ENCODE assay signal across 8 cellular contexts in genomic region chrX:71095555-71095970, GRCh38. TPM values are rescaled to one million over a fixed set of nuclear protein-coding genes. Genes with fewer than 3 reads are reported as not detected.
DNase-seq lines count a peak whose midpoint lies in the region; ATAC-seq and TF ChIP-seq lines count a peak whose summit lies in the region.

TSS of gene FOXO4 (plus strand) at chrX:71095851. CDS start at chrX:71096529, 678 bp downstream.

- H3K4me1 ChIP-seq in adrenal gland (replicated peaks in 1 of 2) (peaks cover 0 to 10% of the 10 kb centered on the region in 2 donors), prostate gland (replicated peaks) (no peaks in the 10 kb centered on the region)

- peak; percentile 90 for DNase-seq in GM12865 (ENCODE audit: low read depth)
- peak; percentile 47 for DNase-seq in NCI-H1436 treated with DMSO at 0.1 percent for 48 hours (lab: John Stamatoyannopoulos, UW)
- DNase-seq in T-cell, result peak; percentile 70 to 93 (median 87)
- DNase-seq in adrenal gland, result peak; percentile 90 to 95 (median 93)
- peak; percentile 93 for DNase-seq in left cardiac atrium
- DNase-seq in prostate gland (ENCODE audit: low spot score), result peak; percentile 90
- peak; percentile 90 for DNase-seq in ureter (ENCODE audit: low spot score)

- no peaks in the 10 kb centered on the region for H3K36me3 ChIP-seq in adrenal gland (replicated peaks in 1 of 2)
- no peaks in the 10 kb centered on the region for H3K36me3 ChIP-seq in prostate gland

- H3K27ac ChIP-seq in adrenal gland (peak within 1 kb of the TSS in 3 of 5 donors; percentile 21 to 75 (median 38)), prostate gland (peak within 1 kb of the TSS; percentile 75)

- no peaks in the 10 kb centered on the region for H3K36me3 Mint-ChIP-seq in T-cell

- H3K27me3 ChIP-seq in adrenal gland (no peaks in the 10 kb centered on the region), prostate gland (replicated peaks; ENCODE audit: insufficient read depth) (no peaks in the 10 kb centered on the region)

- H3K9me3 ChIP-seq in adrenal gland (replicated peaks in 1 of 3) (no peaks in the 10 kb centered on the region), prostate gland (no peaks in the 10 kb centered on the region)

- H3K27me3 Mint-ChIP-seq in T-cell, result peaks cover 0 to 4% of the 10 kb centered on the region in 2 donors

- H3K27ac Mint-ChIP-seq in T-cell, result peak within 1 kb of the TSS; percentile 89 to 95

- no peaks in the 10 kb centered on the region for H3K9me3 Mint-ChIP-seq in T-cell

- POLR2A ChIA-PET in T-cell (lab: Charles Lee), result interaction anchor here in 1 of 2 donors (1.1 kb wide), 1 partner anchor 16 kb away, joined by 6 read pairs; the partner anchor contains the start of gene IL2RG

- ATAC-seq in HG02798 (IDR thresholded peaks at IDR 0.05; ENCODE audit: poor library complexity, unreplicated experiment) (peak; percentile 94), T-cell (replicated peaks in 1 of 4) (peak; percentile 85 to 88 (median 87)), left cardiac atrium (peak; percentile 96 to 97)

- H3K4me3 Mint-ChIP-seq in T-cell, result peak within 1 kb of the TSS; percentile 91 to 94 (median 92)

- H3K4me3 ChIP-seq in GM12865 (ENCODE audit: low read depth, low read length) (peak within 1 kb of the TSS; percentile 81), adrenal gland (peak within 1 kb of the TSS in 3 of 4 donors; percentile 37 to 57 (median 48)), prostate gland (peak within 1 kb of the TSS; percentile 43 to 47)

- CTCF ChIA-PET in T-cell (lab: Charles Lee), result interaction anchor here (0.9 to 1.3 kb wide), 4 partner anchors 22 to 86 kb away, joined by 3 to 9 read pairs (median 4); partner anchors contain the start of gene MED12 (in 1 of the 2)

- WGBS in adrenal gland, 4 donors, result 0 to 21% (median 4%) methylated on average over 6 to 28 of the region's 28 CpGs
- under 1% methylated on average over 28 of the region's 28 CpGs for WGBS in prostate gland

- H3K4me1 Mint-ChIP-seq in T-cell, result peaks cover 37 to 43% (median 40%) of the 10 kb centered on the region in 3 donors

- intact Hi-C loops in adrenal gland (cut with DNase I) (no loop called here), left cardiac atrium (cut with DNase I) (loop anchor here in 1 of 2 donors (5.0 kb wide), 1 partner anchor 82 kb away; no protein-coding TSS in a partner anchor), prostate gland (cut with DNase I) (loop anchor here (5.0 kb wide), 1 partner anchor 87 kb away; no protein-coding TSS in a partner anchor)

- TF ChIP-seq CTCF in GM12865 (IDR thresholded peaks at IDR 0.05; ENCODE audit: insufficient read depth, low read depth, low read length, missing control alignments) (no peak), adrenal gland (IDR thresholded peaks at IDR 0.05) (no peak), prostate gland (IDR thresholded peaks at IDR 0.05) (no peak)

- TF ChIP-seq POLR2A in adrenal gland (IDR thresholded peaks at IDR 0.05) (no peak), prostate gland (IDR thresholded peaks at IDR 0.05) (no peak)

RNA-seq across cellular contexts. Expression of gene FOXO4, which starts in this region (rescaled TPM):
- 10 to 100 TPM; 30.4 to 45.9 (median 38.1) TPM for total RNA-seq in T-cell
- 100 to 1,000 TPM in 4 of 8 donors, 10 to 100 TPM in 4; 61.3 to 126 (median 89.6) TPM for total RNA-seq in adrenal gland
- 10 to 100 TPM; 14.3 to 47.7 (median 34.2) TPM for polyA plus RNA-seq in adrenal gland
- 10 to 100 TPM; 28.5 to 30.9 TPM for total RNA-seq in left cardiac atrium
- 10 to 100 TPM; 40.4 to 74.0 TPM for total RNA-seq in prostate gland
- total RNA-seq in ureter, result 18.9 TPM

Comparison
In these comparisons a context has a peak if more than half of its experiments do, and no peak if none do; other contexts are left out.
1. Peak in every context shown above with its lines: DNase-seq, ATAC-seq, H3K4me3 ChIP-seq and H3K27ac ChIP-seq.